In the genomic region with DNA sequence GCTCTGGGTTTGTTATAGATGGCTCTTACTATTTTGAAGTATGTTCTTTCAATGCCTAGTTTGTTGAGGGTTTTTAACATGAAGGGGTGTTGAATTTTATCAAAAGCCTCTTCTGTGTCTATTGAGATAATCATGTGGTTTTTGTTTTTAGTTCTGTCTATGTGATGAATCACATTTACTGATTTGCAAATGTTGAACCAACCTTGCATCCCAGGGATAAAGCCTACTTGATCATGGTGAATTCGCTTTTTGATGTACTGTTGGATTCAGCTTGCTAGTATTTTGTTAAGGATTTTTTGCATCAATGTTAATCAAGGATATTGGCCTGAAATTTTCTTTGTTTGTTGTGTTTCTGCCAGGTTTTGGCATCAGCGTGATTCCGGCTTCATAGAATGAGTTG, we compare ENCODE assay signal across 21 cellular contexts. TPM values are rescaled to one million over a fixed set of nuclear protein-coding genes. Genes with fewer than 3 reads are reported as not detected.
DNase-seq lines count a peak whose midpoint lies in the region; ATAC-seq, FAIRE-seq and TF ChIP-seq lines count a peak whose summit lies in the region.
"Had no signal": no experiment of that assay in that cellular context is flagged by ENCODE, and none has a peak within 500 bp of the region (broad histone marks: within the 10 kb centered on the region; RNA-seq: fewer than 3 reads in every experiment).

No MANE protein-coding gene starts in this region.

- peak overlapping the region; percentile 9 for H3K27ac Mint-ChIP-seq in memory B cell
- H3K27ac Mint-ChIP-seq: B cell; CD4-positive, alpha-beta T cell; CD8-positive, alpha-beta T cell had no signal

- ATAC-seq in K562, result no peak
- ATAC-seq in memory B cell (ENCODE audit: low read depth), result no peak
- ATAC-seq in HG03469 (IDR thresholded peaks at IDR 0.05; ENCODE audit: unreplicated experiment), result no peak
- no peak for ATAC-seq in pancreas
- ATAC-seq: A549; CD8-positive, alpha-beta T cell had no signal

- no peak overlapping the region for H3K4me3 ChIP-seq in K562
- no peak overlapping the region for H3K4me3 ChIP-seq in pancreas
- H3K4me3 ChIP-seq: A549; BLaER1 treated with 17β-estradiol and CSF1 and Interleukin-3, amounts not matched to agents 10 nM and 100 nM had no signal

- in situ Hi-C loops in K562 (cut with MboI), result no loop called here

- peaks cover 40% of the 10 kb centered on the region for H3K36me3 Mint-ChIP-seq in memory B cell

- H3K4me2 ChIP-seq in K562 (ENCODE audit: insufficient read depth, low read length), result no peak overlapping the region
- H3K4me2 ChIP-seq: A549; BLaER1 treated with 17β-estradiol and CSF1 and Interleukin-3, amounts not matched to agents 10 nM and 100 nM had no signal

- CTCF ChIA-PET in K562 (lab: Yijun Ruan, JAX; ENCODE audit: low intra/inter-chr PET ratio), result no interaction called here

- H3K27me3 Mint-ChIP-seq in memory B cell, result no peaks in the 10 kb centered on the region
- H3K27me3 Mint-ChIP-seq: B cell; CD4-positive, alpha-beta T cell had no signal

- H3K9me3 Mint-ChIP-seq in memory B cell, result peaks cover 5% of the 10 kb centered on the region
- H3K9me3 Mint-ChIP-seq: CD8-positive, alpha-beta T cell had no signal

- 71% methylated on average over 3 of the region's 3 CpGs for WGBS in K562 (ENCODE audit: insufficient coverage, low coverage, missing lambda C conversion rate)
- WGBS in pancreas, 2 donors, result 94 to 99% methylated on average over 3 of the region's 3 CpGs

- H3K27ac ChIP-seq in K562 (ENCODE audit: extremely low read depth, low read depth, low read length) (no peak overlapping the region), pancreas (no peak overlapping the region)
- H3K27ac ChIP-seq: 22Rv1; A549; BLaER1 treated with 17β-estradiol and CSF1 and Interleukin-3, amounts not matched to agents 10 nM and 100 nM; C4-2B had no signal

- DNase-seq in H54 (ENCODE audit: insufficient read length, low spot score), result no peak
- no peak for DNase-seq in K562 (ENCODE audit: extremely low read depth in 1 of 4, low spot score in 3 of 4)
- no peak for DNase-seq in memory B cell (ENCODE audit: low spot score in 2 of 2)
- DNase-seq in pancreas, result no peak
- DNase-seq: AML-193; Caco-2; Calu3; CD4-positive, alpha-beta T cell; CD8-positive, alpha-beta T cell; DMS79 treated with DMSO at 0.1 percent for 48 hours; GF-D8 had no signal

- POLR2A ChIA-PET in K562 (lab: Yijun Ruan, JAX), result interaction anchor here (1.0 kb wide), 1 partner anchor 13 kb away, joined by 3 read pairs; no protein-coding TSS in a partner anchor

- no peak overlapping the region for H3K9ac ChIP-seq in K562 (ENCODE audit: insufficient read depth in 1 of 2, low read depth in 2 of 2, low read length in 2 of 2)
- H3K9ac ChIP-seq: BLaER1 treated with 17β-estradiol and CSF1 and Interleukin-3, amounts not matched to agents 10 nM and 100 nM had no signal

- TF ChIP-seq RAD21 in K562 (CRISPR knock-in tag; conservative IDR thresholded peaks at IDR 0.05 in 1 of 2, IDR thresholded peaks at IDR 0.05 in 1 of 2), result no peak

- no peak overlapping the region for H3K4me3 Mint-ChIP-seq in memory B cell
- H3K4me3 Mint-ChIP-seq: B cell; CD4-positive, alpha-beta T cell; CD8-positive, alpha-beta T cell had no signal

- no peak for TF ChIP-seq POLR2A in H54 (IDR thresholded peaks at IDR 0.05; ENCODE audit: low read depth, low read length)
- no peak for TF ChIP-seq POLR2A in K562 (conservative IDR thresholded peaks at IDR 0.05)

- H3K4me1 ChIP-seq in K562 (replicated peaks in 1 of 2; ENCODE audit: control insufficient read depth in 2 of 2, insufficient read depth in 2 of 2, low read length in 2 of 2), result no peaks in the 10 kb centered on the region
- H3K4me1 ChIP-seq in pancreas, result no peaks in the 10 kb centered on the region
- H3K4me1 ChIP-seq: A549; BLaER1 treated with 17β-estradiol and CSF1 and Interleukin-3, amounts not matched to agents 10 nM and 100 nM; Caco-2 had no signal

- TF ChIP-seq CTCF in K562 (IDR thresholded peaks at IDR 0.05 in 2 of 3, conservative IDR thresholded peaks at IDR 0.05 in 1 of 3; ENCODE audit: insufficient read depth in 2 of 3, low read depth in 1 of 3, low read length in 3 of 3) (no peak), pancreas (IDR thresholded peaks at IDR 0.05) (no peak)

- H3K9me1 ChIP-seq in K562 (ENCODE audit: control insufficient read depth, insufficient read depth, low read length), result no peaks in the 10 kb centered on the region

- H3K79me2 ChIP-seq in K562 (ENCODE audit: control insufficient read depth, insufficient read depth, low read length), result no peaks in the 10 kb centered on the region

- no peak overlapping the region for H2AFZ ChIP-seq in K562 (ENCODE audit: low read depth, low read length)

- H3K36me3 ChIP-seq in K562 (ENCODE audit: control insufficient read depth, insufficient read depth, low read length), result no peaks in the 10 kb centered on the region
- H3K36me3 ChIP-seq in pancreas, result peaks cover 0 to 6% (median 0%) of the 10 kb centered on the region in 3 donors
- H3K36me3 ChIP-seq: BLaER1 treated with 17β-estradiol and CSF1 and Interleukin-3, amounts not matched to agents 10 nM and 100 nM had no signal

- intact Hi-C loops in K562 (cut with micrococcal nuclease) (no loop called here), pancreas (cut with DNase I) (no loop called here)

- H3K27me3 ChIP-seq in K562 (ENCODE audit: control insufficient read depth in 2 of 2, insufficient read depth in 2 of 2, low read length in 2 of 2) (no peaks in the 10 kb centered on the region), pancreas (no peaks in the 10 kb centered on the region)
- H3K27me3 ChIP-seq: BLaER1 treated with 17β-estradiol and CSF1 and Interleukin-3, amounts not matched to agents 10 nM and 100 nM had no signal

- H3K9me3 ChIP-seq in K562 (replicated peaks; ENCODE audit: control insufficient read depth, insufficient read depth, low read depth, low read length) (no peaks in the 10 kb centered on the region), pancreas (no peaks in the 10 kb centered on the region)
- H3K9me3 ChIP-seq: A549 had no signal

- peaks cover 3% of the 10 kb centered on the region for H3K4me1 Mint-ChIP-seq in memory B cell
- H3K4me1 Mint-ChIP-seq: B cell had no signal

- H4K20me1 ChIP-seq in K562 (replicated peaks; ENCODE audit: control insufficient read depth, insufficient read depth, low read length), result no peaks in the 10 kb centered on the region
- H4K20me1 ChIP-seq: BLaER1 treated with 17β-estradiol and CSF1 and Interleukin-3, amounts not matched to agents 10 nM and 100 nM had no signal

- FAIRE-seq in H54 (lab: Jason Lieb, UNC), result peak; percentile 78
- FAIRE-seq in K562 (lab: Jason Lieb, UNC), result no peak
- FAIRE-seq in pancreas (lab: Jason Lieb, UNC), result no peak
- FAIRE-seq: A549, D721Med, G401.6, GM12891, GM19239 had no signal

- no peak for TF ChIP-seq EP300 in K562 (IDR thresholded peaks at IDR 0.05; ENCODE audit: low read length)

- no TSS peak for BruUV-seq in K562 (replicated peaks; lab: Mats Ljungman, UMichigan)

TF ChIP-seq in K562, 482 proteins besides CTCF, POLR2A, EP300 and RAD21:
- no peak for TF ChIP-seq NBN (IDR thresholded peaks at IDR 0.05; ENCODE audit: low read depth)
- TF ChIP-seq ZNF324 (CRISPR knock-in tag; IDR thresholded peaks at IDR 0.05), result peak; percentile 95

RNA-seq across cellular contexts. Expression of a gene that starts 25.5 kb away (rescaled TPM):
- total RNA-seq in K562 (2011; cell fraction: chromatin; rRNA removed; ENCODE audit: low replicate concordance), result 15.0 and 22.8 TPM in 2 replicates
- 5.7 and 7.5 TPM in 2 replicates for total RNA-seq in K562 (2011; cell fraction: nucleolus; rRNA removed)
- total RNA-seq in K562 (2011; cell fraction: nucleoplasm; rRNA removed), result 11.6 and 12.4 TPM in 2 replicates
- total RNA-seq in K562 (2014; rRNA removed), result 2.5 and 2.7 TPM in 2 replicates
- 4.2 and 5.4 TPM in 2 replicates for total RNA-seq in K562 (2014; rRNA removed; fragmentation: Illumina TruSeq; extraction: Trizol)
- 3.7 and 5.1 TPM in 2 replicates for total RNA-seq in K562 (2015; rRNA removed; fragmentation: Illumina TruSeq; extraction: Trizol)
- 2.3 TPM in 2 replicates for total RNA-seq in K562 (2021)
- 2.0 and 2.8 TPM in 2 replicates for polyA plus RNA-seq in K562 (2011; rRNA removed)
- polyA plus RNA-seq in K562 (2011; cell fraction: cytosol; rRNA removed), result 0.40 and 0.75 TPM in 2 replicates
- 6.6 and 10.3 TPM in 2 replicates for polyA plus RNA-seq in K562 (2011; cell fraction: nucleus; rRNA removed)
- polyA plus RNA-seq in K562 (2012), result 2.6 and 2.7 TPM in 2 replicates
- polyA plus RNA-seq in K562 (2014; fragmentation: Illumina TruSeq; extraction: Trizol), result 2.0 and 3.2 TPM in 2 replicates
- under 1 TPM; 0.56 to 0.70 TPM for polyA plus RNA-seq in K562 (2014; fragmentation: Nextera tagmentation; extraction: Ambion mirVana)
- polyA plus RNA-seq in K562 (2014; rRNA removed), result 2.7 and 3.9 TPM in 2 replicates
- polyA minus RNA-seq in K562 (2011; rRNA and poly(A)+ RNA removed), result 3.2 and 6.5 TPM in 2 replicates
- 2.3 and 2.6 TPM in 2 replicates for polyA minus RNA-seq in K562 (2011; cell fraction: cytosol; rRNA and poly(A)+ RNA removed)
- 7.0 and 17.3 TPM in 2 replicates for polyA minus RNA-seq in K562 (2011; cell fraction: nucleus; rRNA and poly(A)+ RNA removed)
- 1 to 10 TPM; 2.0 to 4.3 (median 3.1) TPM for total RNA-seq in pancreas
- polyA plus RNA-seq in pancreas, result 1 to 10 TPM; 7.1 to 7.2 TPM
